In the genomic region with DNA sequence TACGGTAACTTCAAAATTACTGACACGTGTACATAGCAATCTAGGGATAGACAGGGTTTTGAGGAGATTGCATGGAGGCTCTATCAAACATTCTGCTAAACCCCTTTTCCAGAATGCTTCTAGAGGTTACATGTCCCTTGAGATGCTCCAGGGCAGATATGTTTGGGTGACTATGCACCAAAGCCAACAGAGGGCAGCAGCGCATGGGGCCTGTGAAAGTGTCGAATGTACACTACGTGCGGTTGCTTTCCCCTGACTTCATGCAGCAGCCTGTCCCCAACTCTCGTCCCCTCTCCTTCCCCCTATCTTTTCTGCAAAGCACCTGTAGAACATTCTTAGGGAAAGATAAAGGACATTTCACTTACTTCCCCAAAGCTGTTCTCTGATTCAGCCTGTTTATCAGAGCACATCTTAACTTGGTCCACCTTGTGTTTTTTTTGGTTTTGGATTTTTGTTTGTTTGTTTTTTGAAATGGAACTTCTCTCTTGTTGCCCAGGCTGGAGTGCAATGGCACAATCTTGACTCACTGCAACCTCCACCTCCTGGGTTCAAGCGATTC, we compare ENCODE assay signal across 9 cellular contexts.
DNase-seq lines count a peak whose midpoint lies in the region; ATAC-seq, FAIRE-seq and TF ChIP-seq lines count a peak whose summit lies in the region.
"Had no signal": no experiment of that assay in that cellular context is flagged by ENCODE, and none has a peak within 500 bp of the region (broad histone marks: within the 10 kb centered on the region; RNA-seq: fewer than 3 reads in every experiment).

No MANE protein-coding gene starts in this region.

- no peaks in the 10 kb centered on the region for H3K79me2 ChIP-seq in neural cell (replicated peaks; ENCODE audit: insufficient read depth, low read length)

- H3K27me3 Mint-ChIP-seq in activated T-cell treated with anti-CD3 and anti-CD28 coated beads, Interleukin-2, amount 50 U/mL, for 24 hours: no peaks in the 10 kb centered on the region
- H3K27me3 Mint-ChIP-seq: activated naive CD8-positive, alpha-beta T cell had no signal

- peaks cover 2% of the 10 kb centered on the region for H3K4me1 Mint-ChIP-seq in activated T-cell treated with anti-CD3 and anti-CD28 coated beads, Interleukin-2, amount 50 U/mL, for 24 hours (ENCODE audit: low read depth)

- TF ChIP-seq CTCF in astrocyte of the spinal cord (IDR thresholded peaks at IDR 0.05; ENCODE audit: low read depth, low read length) (peak; percentile 60), neural cell (IDR thresholded peaks at IDR 0.05; ENCODE audit: poor library complexity, severe bottlenecking) (no peak)

- H3K9ac ChIP-seq in neural cell (ENCODE audit: low read length): no peak overlapping the region

- peak; percentile 44 for DNase-seq in activated T-cell treated with anti-CD3 and anti-CD28 coated beads, Interleukin-2, amount 50 U/mL, for 24 hours
- no peak for DNase-seq in activated T-cell treated with anti-CD3 and anti-CD28 coated beads for 4 hours
- peak; percentile 37 for DNase-seq in M059J (ENCODE audit: low read depth)
- DNase-seq in astrocyte of the spinal cord (ENCODE audit: low read depth, low spot score): no peak
- DNase-seq in inferior parietal cortex (ENCODE audit: extremely low spot score): no peak
- DNase-seq in urothelium cell line (ENCODE audit: low spot score): no peak

- TF ChIP-seq RAD21 in neural cell (conservative IDR thresholded peaks at IDR 0.05): peak; percentile 38

- in situ Hi-C loops in astrocyte of the spinal cord (cut with HindIII; ENCODE audit: low sequenced_read_pairs): no loop called here

- no peak for FAIRE-seq in urothelium cell line (lab: Jason Lieb, UNC)

- TF ChIP-seq EP300 in neural cell (conservative IDR thresholded peaks at IDR 0.05; ENCODE audit: poor library complexity, severe bottlenecking): no peak

- H3K4me3 ChIP-seq in astrocyte of the spinal cord (ENCODE audit: low read depth, low read length): no peak overlapping the region
- H3K4me3 ChIP-seq in neural cell (ENCODE audit: low read length): no peak overlapping the region

- no peaks in the 10 kb centered on the region for H3F3A ChIP-seq in neural cell (ENCODE audit: insufficient read depth, low read length, poor library complexity, severe bottlenecking)

- no peaks in the 10 kb centered on the region for H3K9me3 ChIP-seq in neural cell (ENCODE audit: low read length)

- ATAC-seq in GM18909 (IDR thresholded peaks at IDR 0.05; ENCODE audit: poor library complexity, unreplicated experiment): no peak

- H3K4me3 Mint-ChIP-seq in activated T-cell treated with anti-CD3 and anti-CD28 coated beads, Interleukin-2, amount 50 U/mL, for 24 hours: no peak overlapping the region
- H3K4me3 Mint-ChIP-seq: activated naive CD8-positive, alpha-beta T cell had no signal

- no peaks in the 10 kb centered on the region for H3K9me2 ChIP-seq in neural cell (ENCODE audit: insufficient read depth, low read length)

- H2AFZ ChIP-seq in neural cell (ENCODE audit: low read depth, low read length): no peak overlapping the region

- no peaks in the 10 kb centered on the region for H3K9me3 Mint-ChIP-seq in activated T-cell treated with anti-CD3 and anti-CD28 coated beads, Interleukin-2, amount 50 U/mL, for 24 hours

- H3K27ac Mint-ChIP-seq in activated T-cell treated with anti-CD3 and anti-CD28 coated beads, Interleukin-2, amount 50 U/mL, for 24 hours: no peak overlapping the region
- H3K27ac Mint-ChIP-seq: activated naive CD8-positive, alpha-beta T cell had no signal

- peaks cover 93% of the 10 kb centered on the region for H3K36me3 Mint-ChIP-seq in activated T-cell treated with anti-CD3 and anti-CD28 coated beads, Interleukin-2, amount 50 U/mL, for 24 hours (ENCODE audit: low read depth)

- no peaks in the 10 kb centered on the region for H4K20me1 ChIP-seq in neural cell (ENCODE audit: insufficient read depth)

- H3K36me3 ChIP-seq in neural cell (ENCODE audit: insufficient read depth, low read length): no peaks in the 10 kb centered on the region

- no peak overlapping the region for H3K27ac ChIP-seq in neural cell (ENCODE audit: low read length)

- H3K4me2 ChIP-seq in neural cell (ENCODE audit: low read length): no peak overlapping the region

- no peaks in the 10 kb centered on the region for H3K27me3 ChIP-seq in neural cell (ENCODE audit: insufficient read depth, low read depth, low read length)

TF ChIP-seq in neural cell, 6 proteins besides CTCF, POLR2A, EP300 and RAD21:
- TF ChIP-seq MXI1 (conservative IDR thresholded peaks at IDR 0.05; ENCODE audit: poor library complexity, severe bottlenecking) (no peak), TAF1 (IDR thresholded peaks at IDR 0.05; ENCODE audit: low read depth) (no peak), REST (IDR thresholded peaks at IDR 0.05; ENCODE audit: borderline replicate concordance) (no peak), POLR2AphosphoS5 (IDR thresholded peaks at IDR 0.05) (no peak), EZH2 (IDR thresholded peaks at IDR 0.05; ENCODE audit: borderline replicate concordance, insufficient read depth, low read length, poor library complexity, severe bottlenecking) (no peak), SMC3 (conservative IDR thresholded peaks at IDR 0.05; ENCODE audit: poor library complexity) (no peak)
TF ChIP-seq in neural cell: peak in this region for 0.

Comparison
In these comparisons a context has a peak if more than half of its experiments do, and no peak if none do; other contexts are left out.
1. DNase-seq: peak in activated T-cell treated with anti-CD3 and anti-CD28 coated beads, Interleukin-2, amount 50 U/mL, for 24 hours (single experiment) and M059J (single experiment); none in activated T-cell treated with anti-CD3 and anti-CD28 coated beads for 4 hours (single experiment), astrocyte of the spinal cord (single experiment), inferior parietal cortex (single experiment) and urothelium cell line (single experiment).